Comparison of ENCODE assay signal across 13 cellular contexts in the genomic region with DNA sequence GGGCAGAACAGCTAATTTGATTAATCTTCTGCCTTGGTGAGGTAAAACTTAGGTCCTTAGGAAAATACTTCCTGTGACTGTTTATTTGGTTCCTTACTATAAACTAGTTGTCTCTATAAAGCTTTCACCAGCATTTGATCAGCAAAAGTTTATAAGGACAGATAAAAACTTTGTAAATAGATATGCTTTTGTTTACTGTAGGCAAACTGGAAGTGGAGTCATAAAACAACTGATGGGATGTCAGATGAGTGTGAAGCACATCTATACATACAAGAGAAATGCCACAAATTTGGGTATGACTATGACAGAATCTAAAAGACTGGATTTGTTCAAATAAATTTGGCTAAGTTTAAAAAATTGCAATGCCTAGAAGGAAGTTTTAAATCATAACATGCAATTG. TPM values are rescaled to one million over a fixed set of nuclear protein-coding genes. Genes with fewer than 3 reads are reported as not detected.
DNase-seq lines count a peak whose midpoint lies in the region; ATAC-seq and TF ChIP-seq lines count a peak whose summit lies in the region.
"Had no signal": no experiment of that assay in that cellular context is flagged by ENCODE, and none has a peak within 500 bp of the region (broad histone marks: within the 10 kb centered on the region; RNA-seq: fewer than 3 reads in every experiment).

No MANE protein-coding gene starts in this region.

- intact Hi-C loops in lower lobe of right lung (cut with DNase I): loop anchor here (5.0 kb wide), 1 partner anchor 738 kb away; no protein-coding TSS in a partner anchor

- no peaks in the 10 kb centered on the region for H3K27me3 Mint-ChIP-seq in activated T-cell treated with anti-CD3 and anti-CD28 coated beads, Interleukin-2, amount 50 U/mL, for 4 hours (ENCODE audit: low read depth)
- H3K27me3 Mint-ChIP-seq in activated CD4-positive, alpha-beta memory T cell treated with anti-CD3 and anti-CD28 coated beads, Interleukin-2, amount 10 ng/mL, durations not matched to agents 7 days and 5 days: no peaks in the 10 kb centered on the region
- H3K27me3 Mint-ChIP-seq: IgD-negative memory B cell had no signal

- TF ChIP-seq CTCF in lower lobe of right lung (IDR thresholded peaks at IDR 0.05) (no peak), thoracic aorta (IDR thresholded peaks at IDR 0.05) (no peak)

- peaks cover 47% of the 10 kb centered on the region for H3K4me1 ChIP-seq in lower lobe of right lung
- peaks cover 0 to 16% of the 10 kb centered on the region in 2 donors for H3K4me1 ChIP-seq in thoracic aorta (ENCODE audit: control insufficient read depth in 1 of 2, low read depth in 2 of 2)

- no peaks in the 10 kb centered on the region for H3K36me3 ChIP-seq in lower lobe of right lung
- H3K36me3 ChIP-seq in thoracic aorta: no peaks in the 10 kb centered on the region

- no peak for DNase-seq in activated T-cell treated with anti-CD3 and anti-CD28 coated beads, Interleukin-2, amount 50 U/mL, for 4 hours
- no peak for DNase-seq in activated T-cell treated with anti-CD3 and anti-CD28 coated beads, Interleukin-2, amount 50 U/mL, for 48 hours
- no peak for DNase-seq in activated CD4-positive, alpha-beta memory T cell treated with anti-CD3 and anti-CD28 coated beads, Interleukin-2, amount 10 ng/mL, durations not matched to agents 7 days and 5 days
- DNase-seq in lower lobe of right lung (no peak), thoracic aorta (ENCODE audit: low spot score) (no peak), retina (no peak), GDM1 (lab: John Stamatoyannopoulos, UW) (no peak)
- DNase-seq: anterior cingulate cortex; NCI-H2171; stimulated activated CD4-positive, alpha-beta T cell treated with anti-CD3 and anti-CD28 coated beads, Interleukin-1b, Interleukin-23, amount 100 ng/mL, for 48 hours had no signal

- ATAC-seq in activated T-cell treated with anti-CD3 and anti-CD28 coated beads, Interleukin-2, amount 50 U/mL, for 4 hours: no peak
- ATAC-seq in lower lobe of right lung (no peak), thoracic aorta (ENCODE audit: insufficient number of reproducible peaks, low FRiP score, low read depth) (no peak), HG02885 (IDR thresholded peaks at IDR 0.05; ENCODE audit: poor library complexity, unreplicated experiment) (no peak)

- peak overlapping the region; percentile 93 for H3K4me3 Mint-ChIP-seq in activated T-cell treated with anti-CD3 and anti-CD28 coated beads, Interleukin-2, amount 50 U/mL, for 4 hours
- H3K4me3 Mint-ChIP-seq in activated CD4-positive, alpha-beta memory T cell treated with anti-CD3 and anti-CD28 coated beads, Interleukin-2, amount 10 ng/mL, durations not matched to agents 7 days and 5 days: peak overlapping the region; percentile 78
- H3K4me3 Mint-ChIP-seq: neural crest cell had no signal

- no peaks in the 10 kb centered on the region for H3K9me3 ChIP-seq in lower lobe of right lung
- H3K9me3 ChIP-seq in thoracic aorta: no peaks in the 10 kb centered on the region

- H3K4me3 ChIP-seq in lower lobe of right lung (peak overlapping the region; percentile 82), thoracic aorta (peak overlapping the region; percentile 94)

- H3K27ac ChIP-seq in lower lobe of right lung (peak overlapping the region; percentile 20), thoracic aorta (no peak overlapping the region)

- H3K36me3 Mint-ChIP-seq in activated T-cell treated with anti-CD3 and anti-CD28 coated beads, Interleukin-2, amount 50 U/mL, for 4 hours (ENCODE audit: insufficient read depth): peaks cover 84% of the 10 kb centered on the region
- peaks cover 86% of the 10 kb centered on the region for H3K36me3 Mint-ChIP-seq in activated CD4-positive, alpha-beta memory T cell treated with anti-CD3 and anti-CD28 coated beads, Interleukin-2, amount 10 ng/mL, durations not matched to agents 7 days and 5 days (ENCODE audit: low read depth)
- H3K36me3 Mint-ChIP-seq: IgD-negative memory B cell had no signal

- CTCF ChIA-PET in activated CD4-positive, alpha-beta memory T cell treated with anti-CD3 and anti-CD28 coated beads, Interleukin-2, amount 10 ng/mL, durations not matched to agents 7 days and 5 days (lab: Charles Lee): interaction anchor here (1.2 to 2.4 kb wide), 6 partner anchors 33 to 736 kb away, joined by 3 to 17 read pairs (median 4); no protein-coding TSS in a partner anchor

- H3K9me3 Mint-ChIP-seq in activated T-cell treated with anti-CD3 and anti-CD28 coated beads, Interleukin-2, amount 50 U/mL, for 4 hours: no peaks in the 10 kb centered on the region
- H3K9me3 Mint-ChIP-seq in activated CD4-positive, alpha-beta memory T cell treated with anti-CD3 and anti-CD28 coated beads, Interleukin-2, amount 10 ng/mL, durations not matched to agents 7 days and 5 days: no peaks in the 10 kb centered on the region
- H3K9me3 Mint-ChIP-seq: IgD-negative memory B cell, neural crest cell had no signal

- POLR2A ChIA-PET in activated CD4-positive, alpha-beta memory T cell treated with anti-CD3 and anti-CD28 coated beads, Interleukin-2, amount 10 ng/mL, durations not matched to agents 7 days and 5 days (lab: Charles Lee): interaction anchor here (1.0 to 8.9 kb wide), 9 partner anchors 9 to 515 kb away, joined by 3 to 145 read pairs (median 11); no protein-coding TSS in a partner anchor

- peaks cover 47% of the 10 kb centered on the region for H3K4me1 Mint-ChIP-seq in activated T-cell treated with anti-CD3 and anti-CD28 coated beads, Interleukin-2, amount 50 U/mL, for 4 hours (ENCODE audit: low read depth)
- peaks cover 58% of the 10 kb centered on the region for H3K4me1 Mint-ChIP-seq in activated CD4-positive, alpha-beta memory T cell treated with anti-CD3 and anti-CD28 coated beads, Interleukin-2, amount 10 ng/mL, durations not matched to agents 7 days and 5 days

- peak overlapping the region; percentile 85 for H3K27ac Mint-ChIP-seq in activated CD4-positive, alpha-beta memory T cell treated with anti-CD3 and anti-CD28 coated beads, Interleukin-2, amount 10 ng/mL, durations not matched to agents 7 days and 5 days

- H3K27me3 ChIP-seq in lower lobe of right lung (ENCODE audit: low read depth) (peaks cover 18% of the 10 kb centered on the region), thoracic aorta (replicated peaks; ENCODE audit: insufficient read depth) (no peaks in the 10 kb centered on the region)

RNA-seq across cellular contexts. Expression of a gene that starts 5.5 kb away (rescaled TPM):
- 100 to 1,000 TPM; 115 to 188 (median 173) TPM for total RNA-seq in activated T-cell treated with anti-CD3 and anti-CD28 coated beads, Interleukin-2, amount 50 U/mL, for 4 hours
- 10 to 100 TPM; 51.0 to 54.1 TPM for total RNA-seq in activated CD4-positive, alpha-beta memory T cell treated with anti-CD3 and anti-CD28 coated beads, Interleukin-2, amount 10 ng/mL, durations not matched to agents 7 days and 5 days
- 29.1 TPM for total RNA-seq in lower lobe of right lung
- 10 to 100 TPM; 13.8 to 45.9 TPM for total RNA-seq in thoracic aorta
- total RNA-seq: neural crest cell had no signal
